In genomic region chr19:22528956-22529355, GRCh38 we compare ENCODE assay signal across 33 cellular contexts.
"Had no signal": no experiment of that assay in that cellular context is flagged by ENCODE, and none has a peak within 500 bp of the region (broad histone marks: within the 10 kb centered on the region; RNA-seq: fewer than 3 reads in every experiment).

No MANE protein-coding gene starts in this region.

- H3K4me3 Mint-ChIP-seq: activated B cell treated with CpG ODN at 0.5 μM for 24 hours; activated CD8-positive, alpha-beta memory T cell treated with anti-CD3 and anti-CD28 coated beads, Interleukin-2, amount 10 ng/mL, durations not matched to agents 7 days and 5 days; activated CD8-positive, alpha-beta T cell treated with anti-CD3 and anti-CD28 coated beads, Interleukin-2, amount 10 ng/mL, durations not matched to agents 7 days and 5 days; activated naive CD4-positive, alpha-beta T cell treated with anti-CD3 and anti-CD28 coated beads, Interleukin-2, amount 10 ng/mL, durations not matched to agents 7 days and 5 days; activated naive CD8-positive, alpha-beta T cell treated with anti-CD3 and anti-CD28 coated beads, Interleukin-2, amount 10 ng/mL, durations not matched to agents 7 days and 5 days; activated T-cell treated with anti-CD3 and anti-CD28 coated beads, Interleukin-2, amount 50 U/mL, for 72 hours; central memory CD8-positive, alpha-beta T cell; effector memory CD8-positive, alpha-beta T cell; T-helper 17 cell; T-helper 2 cell treated with Interferon-gamma antibody and Interleukin-4, amounts not matched to agents 5 μg/mL and 100 μg/mL, for 36 hours had no signal

- H3K27me3 Mint-ChIP-seq: activated B cell treated with CpG ODN at 0.5 μM for 24 hours; activated CD8-positive, alpha-beta memory T cell treated with anti-CD3 and anti-CD28 coated beads, Interleukin-2, amount 10 ng/mL, durations not matched to agents 7 days and 5 days; activated naive CD8-positive, alpha-beta T cell treated with anti-CD3 and anti-CD28 coated beads, Interleukin-2, amount 10 ng/mL, durations not matched to agents 7 days and 5 days; central memory CD8-positive, alpha-beta T cell; effector memory CD8-positive, alpha-beta T cell; T-helper 17 cell had no signal

- FAIRE-seq: bronchial epithelial cell, colon had no signal

- H3K4me1 Mint-ChIP-seq: activated B cell treated with CpG ODN at 0.5 μM for 24 hours; activated CD8-positive, alpha-beta memory T cell treated with anti-CD3 and anti-CD28 coated beads, Interleukin-2, amount 10 ng/mL, durations not matched to agents 7 days and 5 days; activated naive CD4-positive, alpha-beta T cell treated with anti-CD3 and anti-CD28 coated beads, Interleukin-2, amount 10 ng/mL, durations not matched to agents 7 days and 5 days; activated naive CD8-positive, alpha-beta T cell treated with anti-CD3 and anti-CD28 coated beads, Interleukin-2, amount 10 ng/mL, durations not matched to agents 7 days and 5 days; central memory CD8-positive, alpha-beta T cell; T-helper 17 cell had no signal

- DNase-seq: activated B cell treated with CpG ODN at 0.5 μM for 24 hours; activated CD4-positive, alpha-beta T cell treated with anti-CD3 and anti-CD28 coated beads for 48 hours; activated CD4-positive, alpha-beta T cell treated with anti-CD3 and anti-CD28 coated beads, Interleukin-2, amount 50 U/mL, for 1 hour; activated CD4-positive, alpha-beta T cell treated with anti-CD3 and anti-CD28 coated beads, Interleukin-2, amount 50 U/mL, for 48 hours; activated CD8-positive, alpha-beta memory T cell treated with anti-CD3 and anti-CD28 coated beads, Interleukin-2, amount 10 ng/mL, durations not matched to agents 7 days and 5 days; activated CD8-positive, alpha-beta memory T cell treated with anti-CD3 and anti-CD28 coated beads, Interleukin-2, amount 50 U/mL, for 4 hours; activated CD8-positive, alpha-beta T cell treated with anti-CD3 and anti-CD28 coated beads, Interleukin-2, amount 10 ng/mL, durations not matched to agents 7 days and 5 days; activated gamma-delta T cell; activated naive CD4-positive, alpha-beta T cell; activated naive CD4-positive, alpha-beta T cell treated with anti-CD3 and anti-CD28 coated beads, Interleukin-2, amount 10 ng/mL, durations not matched to agents 7 days and 5 days; activated naive CD8-positive, alpha-beta T cell treated with anti-CD3 and anti-CD28 coated beads, Interleukin-2, amount 10 ng/mL, durations not matched to agents 7 days and 5 days; activated T-cell treated with anti-CD3 and anti-CD28 coated beads, Interleukin-2, amount 50 U/mL, for 1 hour; activated T-cell treated with anti-CD3 and anti-CD28 coated beads, Interleukin-2, amount 50 U/mL, for 72 hours; brain microvascular endothelial cell; cortex of kidney; dermis blood vessel endothelial cell; effector CD4-positive, alpha-beta T cell; effector memory CD8-positive, alpha-beta T cell; erythroblast; esophagus squamous epithelium; foreskin melanocyte; T-helper 1 cell; T-helper 17 cell; T1000; WERI-Rb-1 had no signal

- H3K36me3 Mint-ChIP-seq: activated naive CD4-positive, alpha-beta T cell treated with anti-CD3 and anti-CD28 coated beads, Interleukin-2, amount 10 ng/mL, durations not matched to agents 7 days and 5 days had no signal

- H3K9me3 ChIP-seq: ascending aorta had no signal

- H3K27ac Mint-ChIP-seq: activated B cell treated with CpG ODN at 0.5 μM for 24 hours; activated CD8-positive, alpha-beta memory T cell treated with anti-CD3 and anti-CD28 coated beads, Interleukin-2, amount 10 ng/mL, durations not matched to agents 7 days and 5 days; activated CD8-positive, alpha-beta T cell treated with anti-CD3 and anti-CD28 coated beads, Interleukin-2, amount 10 ng/mL, durations not matched to agents 7 days and 5 days; activated naive CD4-positive, alpha-beta T cell treated with anti-CD3 and anti-CD28 coated beads, Interleukin-2, amount 10 ng/mL, durations not matched to agents 7 days and 5 days; activated naive CD4-positive, alpha-beta T cell treated with anti-CD3 and anti-CD28 coated beads, Interleukin-2, amount 50 U/mL, for 72 hours; activated naive CD8-positive, alpha-beta T cell treated with anti-CD3 and anti-CD28 coated beads, Interleukin-2, amount 10 ng/mL, durations not matched to agents 7 days and 5 days; activated T-cell treated with anti-CD3 and anti-CD28 coated beads, Interleukin-2, amount 50 U/mL, for 72 hours; effector memory CD8-positive, alpha-beta T cell; T-helper 17 cell; T-helper 2 cell treated with Interferon-gamma antibody and Interleukin-4, amounts not matched to agents 5 μg/mL and 100 μg/mL, for 36 hours had no signal

- ATAC-seq: activated CD4-positive, CD25-positive, alpha-beta regulatory T cell treated with anti-CD3 and anti-CD28 coated beads, Interleukin-2, amount 50 U/mL, for 24 hours; activated CD8-positive, alpha-beta memory T cell treated with anti-CD3 and anti-CD28 coated beads, Interleukin-2, amount 10 ng/mL, durations not matched to agents 7 days and 5 days; activated CD8-positive, alpha-beta T cell treated with anti-CD3 and anti-CD28 coated beads, Interleukin-2, amount 10 ng/mL, durations not matched to agents 7 days and 5 days; activated naive CD4-positive, alpha-beta T cell treated with anti-CD3 and anti-CD28 coated beads, Interleukin-2, amount 50 U/mL, for 72 hours; activated T-cell treated with anti-CD3 and anti-CD28 coated beads, Interleukin-2, amount 50 U/mL, for 72 hours; effector memory CD8-positive, alpha-beta T cell; gastroesophageal sphincter; T-helper 17 cell had no signal

- H3K27ac ChIP-seq: brain microvascular endothelial cell, esophagus squamous epithelium, WERI-Rb-1 had no signal

- H3K4me3 ChIP-seq: esophagus squamous epithelium, gastroesophageal sphincter had no signal

- H3K4me1 ChIP-seq: esophagus squamous epithelium had no signal

- H3K36me3 ChIP-seq: ascending aorta, brain microvascular endothelial cell, esophagus squamous epithelium, gastroesophageal sphincter, WERI-Rb-1 had no signal

- H3K27me3 ChIP-seq: ascending aorta, brain microvascular endothelial cell had no signal
